1 cellular context compared by ENCODE assay signal in genomic region chr16:9134739-9135138, GRCh38.
A peak's percentile ranks its signal among the peaks of the same experiment; 100 is the strongest.
TF ChIP-seq lines count a peak whose summit lies in the region.

No MANE protein-coding gene starts in this region.

TF ChIP-seq in A549, 52 proteins besides CTCF, POLR2A, EP300 and RAD21 (continued from another document):
- TF ChIP-seq BCL3 (IDR thresholded peaks at IDR 0.05) (no peak), MAX (IDR thresholded peaks at IDR 0.05) (peak; percentile 51; the same call in 1 of the 2 replicates), CBX8 (IDR thresholded peaks at IDR 0.05) (no peak)
TF ChIP-seq in A549: peak in this region for 2.
